ENCODE assay signal across 22 cellular contexts in genomic region chr6:44522871-44523270, GRCh38.
DNase-seq lines count a peak whose midpoint lies in the region; ATAC-seq and TF ChIP-seq lines count a peak whose summit lies in the region.
"Had no signal": no experiment of that assay in that cellular context is flagged by ENCODE, and none has a peak within 500 bp of the region (broad histone marks: within the 10 kb centered on the region; RNA-seq: fewer than 3 reads in every experiment).

No MANE protein-coding gene starts in this region.

- TF ChIP-seq CTCF in GM23338 (conservative IDR thresholded peaks at IDR 0.05; ENCODE audit: low read depth in 2 of 2) (no peak), NB4 (IDR thresholded peaks at IDR 0.05; ENCODE audit: low read depth, low read length) (no peak), dorsolateral prefrontal cortex (IDR thresholded peaks at IDR 0.05 in 54 of 56, conservative IDR thresholded peaks at IDR 0.05 in 2 of 56; ENCODE audit: low read depth in 1 of 56, partially characterized antibody in 56 of 56) (no peak), PC-9 (conservative IDR thresholded peaks at IDR 0.05) (no peak)

- H3K36me3 Mint-ChIP-seq in GM23338 (ENCODE audit: low read depth) = no peaks in the 10 kb centered on the region
- H3K36me3 Mint-ChIP-seq in stimulated activated effector memory CD8-positive, alpha-beta T cell treated with anti-CD3 and anti-CD28 coated beads, Interleukin-12 subunit alpha, Interleukin-12 subunit beta, amount 100 ng/mL, for 72 hours = peaks cover 3% of the 10 kb centered on the region

- H3K27ac ChIP-seq in GM23338 (ENCODE audit: low read depth) (no peak overlapping the region), dorsolateral prefrontal cortex (no peak overlapping the region), PC-9 (no peak overlapping the region)
- H3K27ac ChIP-seq: HL-60, Peyer's patch had no signal

- H3K27ac Mint-ChIP-seq in GM23338 = no peak overlapping the region
- no peak overlapping the region for H3K27ac Mint-ChIP-seq in stimulated activated effector memory CD8-positive, alpha-beta T cell treated with anti-CD3 and anti-CD28 coated beads, Interleukin-12 subunit alpha, Interleukin-12 subunit beta, amount 100 ng/mL, for 72 hours
- H3K27ac Mint-ChIP-seq: CD4-positive, alpha-beta memory T cell had no signal

- peaks cover 11% of the 10 kb centered on the region; the same call in 2 of the 3 replicates for H3K9me3 Mint-ChIP-seq in GM23338
- H3K9me3 Mint-ChIP-seq in stimulated activated effector memory CD8-positive, alpha-beta T cell treated with anti-CD3 and anti-CD28 coated beads, Interleukin-12 subunit alpha, Interleukin-12 subunit beta, amount 100 ng/mL, for 72 hours = peaks cover 17% of the 10 kb centered on the region

- H3K4me2 ChIP-seq in GM23338 (no peak overlapping the region), PC-9 (no peak overlapping the region)

- no TSS peak for BruUV-seq in PC-9 (replicated peaks; lab: Mats Ljungman, UMichigan)

- H3K4me3 ChIP-seq in GM23338 = no peak overlapping the region
- H3K4me3 ChIP-seq in NB4 (ENCODE audit: low read depth, low read length) = no peak overlapping the region
- no peak overlapping the region for H3K4me3 ChIP-seq in dorsolateral prefrontal cortex
- no peak overlapping the region for H3K4me3 ChIP-seq in PC-9
- H3K4me3 ChIP-seq: K562, MG63, Peyer's patch had no signal

- H3F3A ChIP-seq in GM23338 (replicated peaks; ENCODE audit: low read depth) = no peaks in the 10 kb centered on the region
- H3F3A ChIP-seq in PC-9 (ENCODE audit: insufficient read depth, low read depth) = no peaks in the 10 kb centered on the region

- peaks cover under 1% of the 10 kb centered on the region; the same call in 1 of the 2 replicates for H3K9me3 ChIP-seq in PC-9 (ENCODE audit: insufficient read depth, low read depth)
- H3K9me3 ChIP-seq: Caco-2 had no signal

- CTCF ChIA-PET in PC-9 (lab: Charles Lee) = no interaction called here

- H3K27me3 ChIP-seq in GM23338 (ENCODE audit: insufficient read depth) (no peaks in the 10 kb centered on the region), dorsolateral prefrontal cortex (no peaks in the 10 kb centered on the region), PC-9 (ENCODE audit: insufficient read depth, low read depth) (no peaks in the 10 kb centered on the region)
- H3K27me3 ChIP-seq: Peyer's patch had no signal

- peaks cover under 1% of the 10 kb centered on the region; the same call in 2 of the 3 replicates for H3K4me1 Mint-ChIP-seq in GM23338
- peaks cover 13% of the 10 kb centered on the region for H3K4me1 Mint-ChIP-seq in stimulated activated effector memory CD8-positive, alpha-beta T cell treated with anti-CD3 and anti-CD28 coated beads, Interleukin-12 subunit alpha, Interleukin-12 subunit beta, amount 100 ng/mL, for 72 hours

- H3K4me1 ChIP-seq in GM23338 (ENCODE audit: insufficient read depth) = no peaks in the 10 kb centered on the region
- H3K4me1 ChIP-seq in PC-9 (replicated peaks; ENCODE audit: insufficient read depth) = no peaks in the 10 kb centered on the region
- H3K4me1 ChIP-seq: Caco-2, Peyer's patch had no signal

- POLR2A ChIA-PET in PC-9 (lab: Charles Lee; ENCODE audit: unreplicated experiment) = no interaction called here

- no peaks in the 10 kb centered on the region; the same call in 1 of the 2 replicates for H3K9me2 ChIP-seq in GM23338 (ENCODE audit: insufficient read depth)
- no peaks in the 10 kb centered on the region for H3K9me2 ChIP-seq in PC-9 (ENCODE audit: insufficient read depth)

- intact Hi-C loops in dorsolateral prefrontal cortex (cut with DNase I) = no loop called here
- intact Hi-C loops in PC-9 (cut with micrococcal nuclease; ENCODE audit: unreplicated experiment) = no loop called here

- TF ChIP-seq POLR2A in NB4 (IDR thresholded peaks at IDR 0.05; ENCODE audit: extremely low read depth, insufficient read length) = no peak

- no peak for DNase-seq in GM23338 (ENCODE audit: low spot score)
- peak; percentile 68 for DNase-seq in NB4 (ENCODE audit: low read depth)
- DNase-seq in ecto neural progenitor cell (ENCODE audit: low spot score) = peak; percentile 10
- DNase-seq in stimulated activated effector memory CD8-positive, alpha-beta T cell treated with anti-CD3 and anti-CD28 coated beads, Interleukin-12 subunit alpha, Interleukin-12 subunit beta, amount 100 ng/mL, for 72 hours (ENCODE audit: low spot score in 2 of 2) = peak in 1 of 2 donors; percentile 37
- DNase-seq in activated CD4-positive, alpha-beta T cell treated with anti-CD3 and anti-CD28 coated beads for 1 hour = no peak
- no peak for DNase-seq in dorsolateral prefrontal cortex
- DNase-seq in PC-9 = no peak
- DNase-seq: Caco-2; CD4-positive, alpha-beta memory T cell; DMS 273 treated with DMSO at 0.1 percent for 48 hours; MG63; NCI-H1105 treated with DMSO at 0.1 percent for 48 hours; NCI-H2081; NCI-H2171; NCI-H345; NCI-H524; NCI-H82; Peyer's patch had no signal

- H3K4me3 Mint-ChIP-seq in GM23338 = no peak overlapping the region
- no peak overlapping the region for H3K4me3 Mint-ChIP-seq in stimulated activated effector memory CD8-positive, alpha-beta T cell treated with anti-CD3 and anti-CD28 coated beads, Interleukin-12 subunit alpha, Interleukin-12 subunit beta, amount 100 ng/mL, for 72 hours
- H3K4me3 Mint-ChIP-seq: CD4-positive, alpha-beta memory T cell had no signal

- ATAC-seq in GM23338 = no peak
- ATAC-seq in stimulated activated effector memory CD8-positive, alpha-beta T cell treated with anti-CD3 and anti-CD28 coated beads, Interleukin-12 subunit alpha, Interleukin-12 subunit beta, amount 100 ng/mL, for 72 hours = peak; percentile 55
- ATAC-seq: HepG2, K562, SK-N-SH treated with all-trans-retinoic acid at 6 μM for 48 hours had no signal

- peaks cover 8% of the 10 kb centered on the region for H3K27me3 Mint-ChIP-seq in GM23338 (ENCODE audit: insufficient read depth, low read depth, poor library complexity)

- H4K20me1 ChIP-seq in GM23338 (replicated peaks; ENCODE audit: insufficient read depth) = no peaks in the 10 kb centered on the region
- no peaks in the 10 kb centered on the region for H4K20me1 ChIP-seq in PC-9 (ENCODE audit: insufficient read depth)

- H3K36me3 ChIP-seq in GM23338 (ENCODE audit: insufficient read depth) = no peaks in the 10 kb centered on the region
- no peaks in the 10 kb centered on the region for H3K36me3 ChIP-seq in PC-9 (ENCODE audit: low read depth)
- H3K36me3 ChIP-seq: MG63, Peyer's patch had no signal

- H3K79me2 ChIP-seq in GM23338 (replicated peaks; ENCODE audit: insufficient read depth) = no peaks in the 10 kb centered on the region
- no peaks in the 10 kb centered on the region for H3K79me2 ChIP-seq in PC-9 (ENCODE audit: low read depth)

- H2AFZ ChIP-seq in GM23338 (0 out of 2 replicates have a peak overlapping the region, but pooled peaks have one; percentile 18), PC-9 (no peak overlapping the region)

TF ChIP-seq in GM23338, 12 proteins besides CTCF, POLR2A, EP300 and RAD21:
- TF ChIP-seq, protein P1, sequence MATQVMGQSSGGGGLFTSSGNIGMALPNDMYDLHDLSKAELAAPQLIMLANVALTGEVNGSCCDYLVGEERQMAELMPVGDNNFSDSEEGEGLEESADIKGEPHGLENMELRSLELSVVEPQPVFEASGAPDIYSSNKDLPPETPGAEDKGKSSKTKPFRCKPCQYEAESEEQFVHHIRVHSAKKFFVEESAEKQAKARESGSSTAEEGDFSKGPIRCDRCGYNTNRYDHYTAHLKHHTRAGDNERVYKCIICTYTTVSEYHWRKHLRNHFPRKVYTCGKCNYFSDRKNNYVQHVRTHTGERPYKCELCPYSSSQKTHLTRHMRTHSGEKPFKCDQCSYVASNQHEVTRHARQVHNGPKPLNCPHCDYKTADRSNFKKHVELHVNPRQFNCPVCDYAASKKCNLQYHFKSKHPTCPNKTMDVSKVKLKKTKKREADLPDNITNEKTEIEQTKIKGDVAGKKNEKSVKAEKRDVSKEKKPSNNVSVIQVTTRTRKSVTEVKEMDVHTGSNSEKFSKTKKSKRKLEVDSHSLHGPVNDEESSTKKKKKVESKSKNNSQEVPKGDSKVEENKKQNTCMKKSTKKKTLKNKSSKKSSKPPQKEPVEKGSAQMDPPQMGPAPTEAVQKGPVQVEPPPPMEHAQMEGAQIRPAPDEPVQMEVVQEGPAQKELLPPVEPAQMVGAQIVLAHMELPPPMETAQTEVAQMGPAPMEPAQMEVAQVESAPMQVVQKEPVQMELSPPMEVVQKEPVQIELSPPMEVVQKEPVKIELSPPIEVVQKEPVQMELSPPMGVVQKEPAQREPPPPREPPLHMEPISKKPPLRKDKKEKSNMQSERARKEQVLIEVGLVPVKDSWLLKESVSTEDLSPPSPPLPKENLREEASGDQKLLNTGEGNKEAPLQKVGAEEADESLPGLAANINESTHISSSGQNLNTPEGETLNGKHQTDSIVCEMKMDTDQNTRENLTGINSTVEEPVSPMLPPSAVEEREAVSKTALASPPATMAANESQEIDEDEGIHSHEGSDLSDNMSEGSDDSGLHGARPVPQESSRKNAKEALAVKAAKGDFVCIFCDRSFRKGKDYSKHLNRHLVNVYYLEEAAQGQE (IDR thresholded peaks at IDR 0.05; ENCODE audit: unreplicated experiment) = no peak
- no peak for TF ChIP-seq CREB1 (CRISPR knock-in tag; IDR thresholded peaks at IDR 0.05; ENCODE audit: low read depth)

Comparison
In these comparisons a context has a peak if more than half of its experiments do, and no peak if none do; other contexts are left out.
1. DNase-seq: peak in NB4 (single experiment) and ecto neural progenitor cell (single experiment); none in GM23338 (single experiment), activated CD4-positive, alpha-beta T cell treated with anti-CD3 and anti-CD28 coated beads for 1 hour (single experiment), dorsolateral prefrontal cortex (0 of 10) and PC-9 (0 of 2).